In the genomic region with DNA sequence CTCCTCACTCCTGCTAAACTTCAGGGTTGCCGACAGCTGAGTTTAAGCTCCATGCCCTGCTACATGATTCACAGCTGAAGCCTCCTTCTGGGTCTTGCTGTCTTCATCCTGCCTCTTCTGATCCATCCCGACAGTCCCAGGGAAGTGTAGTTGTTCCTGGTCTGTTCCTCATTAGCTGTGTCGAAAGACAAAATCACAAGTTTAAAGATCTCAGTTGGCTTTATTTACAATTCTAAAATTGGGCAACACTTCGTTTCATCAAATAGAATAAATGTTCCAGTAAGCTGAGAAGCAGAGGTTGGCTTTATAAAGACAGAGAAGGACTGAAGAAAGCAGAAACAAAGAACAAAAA, we compare ENCODE assay signal across 1 cellular context.
TF ChIP-seq lines count a peak whose summit lies in the region.

No MANE protein-coding gene starts in this region.

TF ChIP-seq in H1, 55 proteins besides CTCF, POLR2A, EP300 and RAD21:
- TF ChIP-seq SUZ12 (IDR thresholded peaks at IDR 0.05; ENCODE audit: low read length): no peak
- TF ChIP-seq, protein P1, sequence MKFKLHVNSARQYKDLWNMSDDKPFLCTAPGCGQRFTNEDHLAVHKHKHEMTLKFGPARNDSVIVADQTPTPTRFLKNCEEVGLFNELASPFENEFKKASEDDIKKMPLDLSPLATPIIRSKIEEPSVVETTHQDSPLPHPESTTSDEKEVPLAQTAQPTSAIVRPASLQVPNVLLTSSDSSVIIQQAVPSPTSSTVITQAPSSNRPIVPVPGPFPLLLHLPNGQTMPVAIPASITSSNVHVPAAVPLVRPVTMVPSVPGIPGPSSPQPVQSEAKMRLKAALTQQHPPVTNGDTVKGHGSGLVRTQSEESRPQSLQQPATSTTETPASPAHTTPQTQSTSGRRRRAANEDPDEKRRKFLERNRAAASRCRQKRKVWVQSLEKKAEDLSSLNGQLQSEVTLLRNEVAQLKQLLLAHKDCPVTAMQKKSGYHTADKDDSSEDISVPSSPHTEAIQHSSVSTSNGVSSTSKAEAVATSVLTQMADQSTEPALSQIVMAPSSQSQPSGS (IDR thresholded peaks at IDR 0.05; ENCODE audit: low read length): no peak
- TF ChIP-seq PHF8 (conservative IDR thresholded peaks at IDR 0.05; ENCODE audit: low read depth, low read length): no peak
- no peak for TF ChIP-seq CBX5 (IDR thresholded peaks at IDR 0.05; ENCODE audit: low read depth, low read length)
- no peak for TF ChIP-seq CREB1 (IDR thresholded peaks at IDR 0.05)
- TF ChIP-seq FOSL1 (IDR thresholded peaks at IDR 0.05; ENCODE audit: insufficient read depth, low read depth, low read length): no peak
